In the genomic region with DNA sequence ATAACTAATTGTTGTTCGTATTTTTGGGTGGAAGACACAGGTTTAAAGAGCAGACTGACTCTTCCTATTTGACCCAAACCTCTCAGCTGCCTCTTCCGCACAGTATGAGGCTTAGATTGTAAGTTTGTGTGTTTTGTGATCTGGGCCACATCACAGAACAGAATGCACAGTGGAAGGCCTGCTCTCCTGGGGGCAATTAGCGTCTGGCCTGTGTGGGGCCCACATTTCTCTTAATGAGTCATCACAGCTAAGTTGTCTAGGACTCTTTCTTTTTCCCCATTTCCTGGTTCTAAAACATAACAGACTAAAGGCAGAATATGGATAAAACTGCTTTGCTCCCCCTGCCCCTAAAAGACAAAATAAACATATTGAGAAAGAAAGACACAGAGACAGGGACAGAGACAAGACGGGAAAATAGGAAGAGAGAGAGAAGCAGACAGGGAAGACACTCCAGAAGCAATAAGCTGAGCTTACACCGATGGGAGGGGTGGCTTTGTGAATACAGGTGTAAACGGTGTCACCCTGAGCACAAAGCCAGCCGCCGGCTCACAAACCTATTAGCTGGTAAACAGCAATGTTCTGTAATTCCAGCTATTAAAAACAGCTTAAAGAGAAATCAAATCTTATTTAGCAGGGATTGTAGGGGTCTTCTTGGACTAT, we compare ENCODE assay signal across 1 cellular context.
TF ChIP-seq lines count a peak whose summit lies in the region.

No MANE protein-coding gene starts in this region.

TF ChIP-seq in H1, 55 proteins besides CTCF, POLR2A, EP300 and RAD21 (continued from another document):
- TF ChIP-seq, protein P1, sequence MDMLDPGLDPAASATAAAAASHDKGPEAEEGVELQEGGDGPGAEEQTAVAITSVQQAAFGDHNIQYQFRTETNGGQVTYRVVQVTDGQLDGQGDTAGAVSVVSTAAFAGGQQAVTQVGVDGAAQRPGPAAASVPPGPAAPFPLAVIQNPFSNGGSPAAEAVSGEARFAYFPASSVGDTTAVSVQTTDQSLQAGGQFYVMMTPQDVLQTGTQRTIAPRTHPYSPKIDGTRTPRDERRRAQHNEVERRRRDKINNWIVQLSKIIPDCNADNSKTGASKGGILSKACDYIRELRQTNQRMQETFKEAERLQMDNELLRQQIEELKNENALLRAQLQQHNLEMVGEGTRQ (IDR thresholded peaks at IDR 0.05; ENCODE audit: low read length), result no peak
- TF ChIP-seq CHD2 (IDR thresholded peaks at IDR 0.05; ENCODE audit: low read length), result no peak
- TF ChIP-seq YY1 (IDR thresholded peaks at IDR 0.05; ENCODE audit: low read depth, low read length), result no peak
- TF ChIP-seq RBBP5 (IDR thresholded peaks at IDR 0.05; ENCODE audit: borderline replicate concordance, low read depth, low read length), result no peak
- TF ChIP-seq GTF2F1 (IDR thresholded peaks at IDR 0.05; ENCODE audit: borderline replicate concordance, low read depth, low read length), result no peak
- TF ChIP-seq CHD7 (IDR thresholded peaks at IDR 0.05; ENCODE audit: insufficient replicate concordance, low read length), result no peak
- TF ChIP-seq CBX8 (IDR thresholded peaks at IDR 0.05; ENCODE audit: borderline replicate concordance, low read depth, low read length), result no peak
